9 cellular contexts compared by ENCODE assay signal in genomic region chrX:71181910-71182799, GRCh38. TPM values are rescaled to one million over a fixed set of nuclear protein-coding genes. Genes with fewer than 3 reads are reported as not detected.
DNase-seq lines count a peak whose midpoint lies in the region; ATAC-seq and TF ChIP-seq lines count a peak whose summit lies in the region.
"Had no signal": no experiment of that assay in that cellular context is flagged by ENCODE, and none has a peak within 500 bp of the region (broad histone marks: within the 10 kb centered on the region; RNA-seq: fewer than 3 reads in every experiment).

No MANE protein-coding gene starts in this region.

- TF ChIP-seq RAD21 in liver (IDR thresholded peaks at IDR 0.05) = peak; percentile 28 to 31

- WGBS in liver = 1% methylated on average over 42 of the region's 42 CpGs

- H3K36me3 Mint-ChIP-seq in activated CD4-positive, alpha-beta memory T cell treated with anti-CD3 and anti-CD28 coated beads for 36 hours = peaks cover 5% of the 10 kb centered on the region

- H3K4me1 ChIP-seq in liver (ENCODE audit: control insufficient read depth in 4 of 4, insufficient read depth in 4 of 4, low read length in 3 of 4) = peaks cover 2 to 38% (median 30%) of the 10 kb centered on the region in 4 donors

- H3K36me3 ChIP-seq in BJ (ENCODE audit: control insufficient read depth, insufficient read depth, low read length) = no peaks in the 10 kb centered on the region
- H3K36me3 ChIP-seq in liver (ENCODE audit: control insufficient read depth in 4 of 4, insufficient read depth in 3 of 4, low read depth in 1 of 4, low read length in 3 of 4) = no peaks in the 10 kb centered on the region

- POLR2A ChIA-PET in BJ (lab: Charles Lee) = interaction anchor here (1.2 kb wide), 1 partner anchor 184 kb away, joined by 3 read pairs; the partner anchor contains the start of gene TAF1
- POLR2A ChIA-PET in activated CD4-positive, alpha-beta memory T cell treated with anti-CD3 and anti-CD28 coated beads for 36 hours (lab: Charles Lee) = interaction anchor here (0.5 to 1.6 kb wide), 11 partner anchors 14 to 470 kb away, joined by 3 to 8 read pairs (median 4); partner anchors contain the start of genes IL2RG, NONO, OGT and TAF1

- peak overlapping the region; percentile 40 to 93 for H3K9ac ChIP-seq in liver (ENCODE audit: low read depth in 1 of 2, low read length in 2 of 2)

- H3K27me3 Mint-ChIP-seq in activated CD4-positive, alpha-beta memory T cell treated with anti-CD3 and anti-CD28 coated beads for 36 hours = no peaks in the 10 kb centered on the region

- no peaks in the 10 kb centered on the region for H3K9me3 ChIP-seq in liver (ENCODE audit: control insufficient read depth in 4 of 4, low read length in 3 of 4)

- H3K27me3 ChIP-seq in BJ (ENCODE audit: control insufficient read depth, insufficient read depth, low read length) (no peaks in the 10 kb centered on the region), dorsolateral prefrontal cortex (peaks cover 0 to 56% (median 8%) of the 10 kb centered on the region in 45 donors), liver (ENCODE audit: control insufficient read depth in 4 of 4, insufficient read depth in 4 of 4, low read length in 3 of 4) (peaks cover 0 to 3% (median 0%) of the 10 kb centered on the region in 4 donors)

- peak overlapping the region; percentile 3 to 96 (median 88) for H3K27ac ChIP-seq in dorsolateral prefrontal cortex
- peak overlapping the region; percentile 93 for H3K27ac ChIP-seq in liver (ENCODE audit: low read depth in 1 of 2, low read length in 2 of 2)

- peak overlapping the region; percentile 86 for H3K4me3 Mint-ChIP-seq in activated CD4-positive, alpha-beta memory T cell treated with anti-CD3 and anti-CD28 coated beads for 36 hours

- H3K9me3 Mint-ChIP-seq in activated CD4-positive, alpha-beta memory T cell treated with anti-CD3 and anti-CD28 coated beads for 36 hours = no peaks in the 10 kb centered on the region

- TF ChIP-seq CTCF in BJ (IDR thresholded peaks at IDR 0.05; ENCODE audit: insufficient read depth, low read depth, low read length) = no peak
- peak in 10 of 56 donors; percentile 9 to 39 (median 18) for TF ChIP-seq CTCF in dorsolateral prefrontal cortex (IDR thresholded peaks at IDR 0.05 in 54 of 56, conservative IDR thresholded peaks at IDR 0.05 in 2 of 56; ENCODE audit: low read depth in 1 of 56, partially characterized antibody in 56 of 56)
- no peak for TF ChIP-seq CTCF in liver (IDR thresholded peaks at IDR 0.05; ENCODE audit: low read depth, low read length, missing input control)

- peaks cover 12% of the 10 kb centered on the region for H3K4me1 Mint-ChIP-seq in activated CD4-positive, alpha-beta memory T cell treated with anti-CD3 and anti-CD28 coated beads for 36 hours (ENCODE audit: low read depth)

- peak; percentile 69 for ATAC-seq in HG03457 (IDR thresholded peaks at IDR 0.05; ENCODE audit: unreplicated experiment)

- DNase-seq in BJ (ENCODE audit: low read depth) = peak; percentile 89
- DNase-seq in GM19240 (ENCODE audit: insufficient read length, low spot score) = peak; percentile 32
- DNase-seq in NCI-H526 treated with DMSO at 0.1 percent for 48 hours (lab: John Stamatoyannopoulos, UW) = peak; percentile 77
- DNase-seq in activated CD4-positive, alpha-beta memory T cell treated with anti-CD3 and anti-CD28 coated beads for 36 hours = peak; percentile 89
- DNase-seq in dorsolateral prefrontal cortex = peak; percentile 60 to 91 (median 86)
- peak; percentile 72 for DNase-seq in stimulated activated CD4-positive, alpha-beta T cell treated with anti-CD3 and anti-CD28 coated beads, Interleukin-4, amount 100 ng/mL, for 1 hour

- intact Hi-C loops in activated CD4-positive, alpha-beta memory T cell treated with anti-CD3 and anti-CD28 coated beads for 36 hours (cut with micrococcal nuclease) = loop anchor here (1.0 to 10.0 kb wide), 8 partner anchors 14 to 1047 kb away; partner anchors contain the start of genes IGBP1, IL2RG, NONO and SNX12
- intact Hi-C loops in dorsolateral prefrontal cortex (cut with DNase I) = loop anchor here in 1 of 2 donors (2.0 to 5.0 kb wide), 4 partner anchors 35 to 185 kb away; partner anchors contain the start of genes GJB1, NONO and TAF1

- H3K4me3 ChIP-seq in BJ (ENCODE audit: low read depth, low read length) (peak overlapping the region; percentile 43), dorsolateral prefrontal cortex (peak overlapping the region; percentile 28 to 69 (median 55)), liver (ENCODE audit: low read depth in 1 of 3, low read length in 3 of 3) (peak overlapping the region; percentile 20 to 51 (median 41))

- CTCF ChIA-PET in BJ (lab: Yijun Ruan, JAX) = interaction anchor here (0.8 to 1.6 kb wide), 2 partner anchors 10 to 167 kb away, joined by 4 read pairs; no protein-coding TSS in a partner anchor
- CTCF ChIA-PET in activated CD4-positive, alpha-beta memory T cell treated with anti-CD3 and anti-CD28 coated beads for 36 hours (lab: Charles Lee) = interaction anchor here (0.6 to 1.9 kb wide), 6 partner anchors 14 to 212 kb away, joined by 3 to 6 read pairs (median 4); partner anchors contain the start of genes NONO, TAF1 and ZMYM3

- H3K27ac Mint-ChIP-seq in activated CD4-positive, alpha-beta memory T cell treated with anti-CD3 and anti-CD28 coated beads for 36 hours = peak overlapping the region; percentile 99

TF ChIP-seq in liver, 16 proteins besides CTCF, POLR2A, EP300 and RAD21 (continues in another document):
- TF ChIP-seq YY1 (IDR thresholded peaks at IDR 0.05) = peak; percentile 96
- TF ChIP-seq ATF3 (IDR thresholded peaks at IDR 0.05) = peak; percentile 77
- TF ChIP-seq, protein P1, sequence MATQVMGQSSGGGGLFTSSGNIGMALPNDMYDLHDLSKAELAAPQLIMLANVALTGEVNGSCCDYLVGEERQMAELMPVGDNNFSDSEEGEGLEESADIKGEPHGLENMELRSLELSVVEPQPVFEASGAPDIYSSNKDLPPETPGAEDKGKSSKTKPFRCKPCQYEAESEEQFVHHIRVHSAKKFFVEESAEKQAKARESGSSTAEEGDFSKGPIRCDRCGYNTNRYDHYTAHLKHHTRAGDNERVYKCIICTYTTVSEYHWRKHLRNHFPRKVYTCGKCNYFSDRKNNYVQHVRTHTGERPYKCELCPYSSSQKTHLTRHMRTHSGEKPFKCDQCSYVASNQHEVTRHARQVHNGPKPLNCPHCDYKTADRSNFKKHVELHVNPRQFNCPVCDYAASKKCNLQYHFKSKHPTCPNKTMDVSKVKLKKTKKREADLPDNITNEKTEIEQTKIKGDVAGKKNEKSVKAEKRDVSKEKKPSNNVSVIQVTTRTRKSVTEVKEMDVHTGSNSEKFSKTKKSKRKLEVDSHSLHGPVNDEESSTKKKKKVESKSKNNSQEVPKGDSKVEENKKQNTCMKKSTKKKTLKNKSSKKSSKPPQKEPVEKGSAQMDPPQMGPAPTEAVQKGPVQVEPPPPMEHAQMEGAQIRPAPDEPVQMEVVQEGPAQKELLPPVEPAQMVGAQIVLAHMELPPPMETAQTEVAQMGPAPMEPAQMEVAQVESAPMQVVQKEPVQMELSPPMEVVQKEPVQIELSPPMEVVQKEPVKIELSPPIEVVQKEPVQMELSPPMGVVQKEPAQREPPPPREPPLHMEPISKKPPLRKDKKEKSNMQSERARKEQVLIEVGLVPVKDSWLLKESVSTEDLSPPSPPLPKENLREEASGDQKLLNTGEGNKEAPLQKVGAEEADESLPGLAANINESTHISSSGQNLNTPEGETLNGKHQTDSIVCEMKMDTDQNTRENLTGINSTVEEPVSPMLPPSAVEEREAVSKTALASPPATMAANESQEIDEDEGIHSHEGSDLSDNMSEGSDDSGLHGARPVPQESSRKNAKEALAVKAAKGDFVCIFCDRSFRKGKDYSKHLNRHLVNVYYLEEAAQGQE (IDR thresholded peaks at IDR 0.05) = peak; percentile 84
- TF ChIP-seq EGR1 (IDR thresholded peaks at IDR 0.05; ENCODE audit: low read depth in 2 of 2) = no peak
- peak in 1 of 2 donors; percentile 5 for TF ChIP-seq HNF4A (conservative IDR thresholded peaks at IDR 0.05)
- TF ChIP-seq HNF4G (IDR thresholded peaks at IDR 0.05) = no peak
- TF ChIP-seq, protein P2, sequence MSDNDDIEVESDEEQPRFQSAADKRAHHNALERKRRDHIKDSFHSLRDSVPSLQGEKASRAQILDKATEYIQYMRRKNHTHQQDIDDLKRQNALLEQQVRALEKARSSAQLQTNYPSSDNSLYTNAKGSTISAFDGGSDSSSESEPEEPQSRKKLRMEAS (IDR thresholded peaks at IDR 0.05) = peak; percentile 35
- peak; percentile 90 to 95 for TF ChIP-seq JUND (IDR thresholded peaks at IDR 0.05)
- no peak for TF ChIP-seq FOXA1 (IDR thresholded peaks at IDR 0.05)
- TF ChIP-seq GABPA (IDR thresholded peaks at IDR 0.05 in 1 of 2, conservative IDR thresholded peaks at IDR 0.05 in 1 of 2) = peak; percentile 77 to 89
- TF ChIP-seq ZBTB33 (IDR thresholded peaks at IDR 0.05) = peak; percentile 55
- no peak for TF ChIP-seq NR2F2 (IDR thresholded peaks at IDR 0.05)
- peak; percentile 83 for TF ChIP-seq TAF1 (conservative IDR thresholded peaks at IDR 0.05)

RNA-seq across cellular contexts. Expression of gene NLGN3, which starts 37.5 kb away (rescaled TPM):
- polyA plus RNA-seq in BJ (2011; rRNA removed) (0.22 and 0.27 TPM in 2 replicates), liver (under 1 TPM; 0.11 to 0.13 TPM)
- 0.10 and 0.19 TPM in 2 replicates for polyA minus RNA-seq in BJ (2011; rRNA and poly(A)+ RNA removed)
- under 1 TPM; 0.58 to 0.86 TPM for total RNA-seq in activated CD4-positive, alpha-beta memory T cell treated with anti-CD3 and anti-CD28 coated beads for 36 hours
- total RNA-seq in dorsolateral prefrontal cortex (10 to 100 TPM; 39.2 to 90.6 (median 57.8) TPM), liver (under 1 TPM; 0.17 to 0.23 TPM)

RNA-seq across cellular contexts. Expression of gene GJB1, which starts 40.9 kb away (rescaled TPM):
- polyA plus RNA-seq in BJ (2011; rRNA removed) (not detected in 2 replicates), liver (100 to 1,000 TPM; 232 to 251 TPM)
- polyA minus RNA-seq in BJ (2011; rRNA and poly(A)+ RNA removed) = not detected in 2 replicates
- not detected for total RNA-seq in activated CD4-positive, alpha-beta memory T cell treated with anti-CD3 and anti-CD28 coated beads for 36 hours
- total RNA-seq in dorsolateral prefrontal cortex (100 to 1,000 TPM in 2 of 120 experiments, 10 to 100 TPM in 101, 1 to 10 TPM in 17; 2.2 to 150 (median 24.8) TPM), liver (100 to 1,000 TPM in 1 of 2 donors, 10 to 100 TPM in 1; 77.1 to 167 TPM)
- total RNA-seq: subcutaneous adipose tissue had no signal

Comparison
In these comparisons a context has a peak if more than half of its experiments do, and no peak if none do; other contexts are left out.
1. Peak in every context shown above with its lines: DNase-seq, ATAC-seq, H3K4me3 ChIP-seq and H3K27ac ChIP-seq.
2. DNase-seq: peak in every context shown above with its lines; median percentile 89 in BJ; 89 in activated CD4-positive, alpha-beta memory T cell treated with anti-CD3 and anti-CD28 coated beads for 36 hours; 86 in dorsolateral prefrontal cortex; 77 in NCI-H526 treated with DMSO at 0.1 percent for 48 hours; 72 in stimulated activated CD4-positive, alpha-beta T cell treated with anti-CD3 and anti-CD28 coated beads, Interleukin-4, amount 100 ng/mL, for 1 hour; 32 in GM19240.
3. RNA of gene NLGN3, which starts 37.5 kb away (total RNA-seq): 39.2 to 90.6 TPM in dorsolateral prefrontal cortex; 0.58 to 0.86 TPM in activated CD4-positive, alpha-beta memory T cell treated with anti-CD3 and anti-CD28 coated beads for 36 hours and 0.17 to 0.23 TPM in liver; every median in the first group is over 10 times any median in the second.